8 cellular contexts compared by ENCODE assay signal in genomic region chr20:35226775-35227681, GRCh38. TPM values are rescaled to one million over a fixed set of nuclear protein-coding genes. Genes with fewer than 3 reads are reported as not detected.
DNase-seq lines count a peak whose midpoint lies in the region; ATAC-seq and TF ChIP-seq lines count a peak whose summit lies in the region.

No MANE protein-coding gene starts in this region.

- intact Hi-C loops in stomach (cut with DNase I; ENCODE audit: low total_unique reads): no loop called here

- peaks cover 0 to 14% (median 11%) of the 10 kb centered on the region in 4 donors for H3K4me1 ChIP-seq in stomach

- no peaks in the 10 kb centered on the region for H3K36me3 ChIP-seq in stomach

- H3K27me3 ChIP-seq in stomach: peaks cover 0 to 22% (median 0%) of the 10 kb centered on the region in 3 donors

- no peak for TF ChIP-seq EP300 in stomach (IDR thresholded peaks at IDR 0.05)

- peak; percentile 61 to 70 for ATAC-seq in naive B cell (ENCODE audit: low read depth in 2 of 2)
- ATAC-seq in GM18909 (IDR thresholded peaks at IDR 0.05; ENCODE audit: poor library complexity, unreplicated experiment): no peak

- H3K27me3 Mint-ChIP-seq in naive B cell: peaks cover 49 to 56% (median 51%) of the 10 kb centered on the region in 3 donors

- peak overlapping the region in 3 of 6 donors; percentile 24 to 79 (median 28) for H3K27ac Mint-ChIP-seq in naive B cell

- WGBS in stomach, 5 donors: 5 to 19% (median 11%) methylated on average over 26 to 88 of the region's 91 CpGs

- H3K4me3 Mint-ChIP-seq in naive B cell: peak overlapping the region; percentile 60 to 91 (median 78)

- TF ChIP-seq POLR2A in stomach (IDR thresholded peaks at IDR 0.05): no peak

- in situ Hi-C loops in G401 (cut with HindIII; ENCODE audit: low sequenced_read_pairs): no loop called here

- peaks cover 4 to 15% (median 8%) of the 10 kb centered on the region in 3 donors for H3K4me1 Mint-ChIP-seq in naive B cell

- H3K36me3 Mint-ChIP-seq in naive B cell: peaks cover 11 to 41% of the 10 kb centered on the region in 2 donors

- H3K4me3 ChIP-seq in stomach: peak overlapping the region; percentile 26 to 41 (median 34)

- H3K27ac ChIP-seq in stomach: no peak overlapping the region

- DNase-seq in G401 (ENCODE audit: low spot score) (peak; percentile 83), NCI-H2171 treated with DMSO at 0.1 percent for 48 hours (lab: John Stamatoyannopoulos, UW) (peak; percentile 59), activated T-cell treated with anti-CD3 and anti-CD28 coated beads for 1 hour (ENCODE audit: low read depth) (peak; percentile 27), epidermal melanocyte (ENCODE audit: insufficient read length, low spot score) (peak; percentile 52), naive B cell (peak; percentile 14), stomach (peak; percentile 41), KG1 (lab: John Stamatoyannopoulos, UW) (no peak)

- TF ChIP-seq CTCF in stomach (IDR thresholded peaks at IDR 0.05): no peak

- H3K9me3 Mint-ChIP-seq in naive B cell: peaks cover 0 to 11% (median 0%) of the 10 kb centered on the region in 7 donors

- H3K9me3 ChIP-seq in stomach: no peaks in the 10 kb centered on the region

RNA-seq across cellular contexts. Expression of gene MMP24, which starts 0.5 kb away (rescaled TPM):
- total RNA-seq in G401 (2014; rRNA removed; shearing (Covaris generic)): 113 and 118 TPM in 2 replicates
- under 1 TPM in 5 of 6 donors, not detected in 1; 0.05 to 0.09 (median 0.08) TPM for polyA plus RNA-seq in naive B cell (ENCODE audit: low read depth in 6 of 6)
- total RNA-seq in stomach: 1 to 10 TPM in 3 of 5 donors, not detected in 2; 1.5 to 6.2 (median 2.7) TPM
- 1 to 10 TPM in 1 of 3 donors, under 1 TPM in 2; 0.15 to 1.7 (median 0.20) TPM for polyA plus RNA-seq in stomach

RNA-seq across cellular contexts. Expression of gene MMP24OS, which starts 50.9 kb away (rescaled TPM):
- total RNA-seq in G401 (2014; rRNA removed; shearing (Covaris generic)): 8.6 and 10.7 TPM in 2 replicates
- polyA plus RNA-seq in naive B cell (ENCODE audit: low read depth in 6 of 6) (10 to 100 TPM in 2 of 6 donors, 1 to 10 TPM in 4; 3.7 to 14.1 (median 8.6) TPM), stomach (10 to 100 TPM; 27.3 to 82.4 (median 58.3) TPM)
- total RNA-seq in stomach: 10 to 100 TPM; 16.2 to 70.7 (median 37.9) TPM

RNA-seq across cellular contexts. Expression of gene PROCR, which starts 55.2 kb away (rescaled TPM):
- total RNA-seq in G401 (2014; rRNA removed; shearing (Covaris generic)): 1,430 and 1,546 TPM in 2 replicates
- not detected for polyA plus RNA-seq in naive B cell (ENCODE audit: low read depth in 6 of 6)
- total RNA-seq in stomach: 10 to 100 TPM in 2 of 5 donors, 1 to 10 TPM in 3; 4.0 to 37.6 (median 7.8) TPM
- polyA plus RNA-seq in stomach: 10 to 100 TPM; 15.0 to 31.2 (median 27.6) TPM

RNA-seq across cellular contexts. Expression of gene EIF6, which starts 57.5 kb away (rescaled TPM):
- total RNA-seq in G401 (2014; rRNA removed; shearing (Covaris generic)): 147 and 164 TPM in 2 replicates
- polyA plus RNA-seq in naive B cell (ENCODE audit: low read depth in 6 of 6) (100 to 1,000 TPM; 206 to 241 (median 228) TPM), stomach (100 to 1,000 TPM; 123 to 163 (median 163) TPM)
- 10 to 100 TPM; 16.3 to 99.5 (median 88.9) TPM for total RNA-seq in stomach

Comparison
In these comparisons a context has a peak if more than half of its experiments do, and no peak if none do; other contexts are left out.
1. RNA of gene MMP24, which starts 0.5 kb away (total RNA-seq): 113 to 118 TPM in G401; 1.5 to 6.2 TPM in stomach; every median in the first group is over 10 times any median in the second.
2. RNA of gene PROCR, which starts 55.2 kb away (total RNA-seq): 1,430 to 1,546 TPM in G401; 4.0 to 37.6 TPM in stomach; every median in the first group is over 10 times any median in the second.